In genomic region chr13:91406619-91407018, GRCh38 we compare ENCODE assay signal across 8 cellular contexts. TPM values are rescaled to one million over a fixed set of nuclear protein-coding genes. Genes with fewer than 3 reads are reported as not detected.
DNase-seq lines count a peak whose midpoint lies in the region; ATAC-seq and TF ChIP-seq lines count a peak whose summit lies in the region.

No MANE protein-coding gene starts in this region.

- peak; percentile 64 for TF ChIP-seq CTCF in activated CD8-positive, alpha-beta T cell treated with anti-CD3 and anti-CD28 coated beads for 36 hours (IDR thresholded peaks at IDR 0.05)

- H3K27ac Mint-ChIP-seq in activated CD8-positive, alpha-beta T cell treated with anti-CD3 and anti-CD28 coated beads for 36 hours, result no peak overlapping the region

- in situ Hi-C loops in Caki2 (cut with HindIII; ENCODE audit: low pct_unique_long_range_greater_than_20kb, low sequenced_read_pairs), result no loop called here

- H3K36me3 Mint-ChIP-seq in activated CD8-positive, alpha-beta T cell treated with anti-CD3 and anti-CD28 coated beads for 36 hours (ENCODE audit: low read depth), result no peaks in the 10 kb centered on the region

- H3K4me1 Mint-ChIP-seq in activated CD8-positive, alpha-beta T cell treated with anti-CD3 and anti-CD28 coated beads for 36 hours (ENCODE audit: low read depth), result no peaks in the 10 kb centered on the region

- DNase-seq in Caki2 (ENCODE audit: low read depth), result peak; percentile 5
- DNase-seq in NCI-H2107 treated with DMSO at 0.1 percent for 48 hours (lab: John Stamatoyannopoulos, UW; ENCODE audit: unreplicated experiment), result peak; percentile 13
- peak; percentile 53 for DNase-seq in activated CD8-positive, alpha-beta T cell treated with anti-CD3 and anti-CD28 coated beads for 36 hours
- peak; percentile 40 for DNase-seq in kidney tubule cell (ENCODE audit: low spot score)
- DNase-seq in activated CD8-positive, alpha-beta memory T cell treated with anti-CD3 and anti-CD28 coated beads, Interleukin-2, amount 50 U/mL, for 4 hours, result no peak

- no peak overlapping the region for H3K4me3 Mint-ChIP-seq in activated CD8-positive, alpha-beta T cell treated with anti-CD3 and anti-CD28 coated beads for 36 hours

- ATAC-seq in GM18519 (IDR thresholded peaks at IDR 0.05; ENCODE audit: low FRiP score, unreplicated experiment) (peak; percentile 70), HG03025 (IDR thresholded peaks at IDR 0.05; ENCODE audit: low FRiP score, unreplicated experiment) (peak; percentile 71), HG03097 (IDR thresholded peaks at IDR 0.05; ENCODE audit: low FRiP score, unreplicated experiment) (no peak)
- peak; percentile 65 for ATAC-seq in activated CD8-positive, alpha-beta T cell treated with anti-CD3 and anti-CD28 coated beads for 36 hours

- peaks cover 18% of the 10 kb centered on the region for H3K27me3 Mint-ChIP-seq in activated CD8-positive, alpha-beta T cell treated with anti-CD3 and anti-CD28 coated beads for 36 hours

- intact Hi-C loops in activated CD8-positive, alpha-beta T cell treated with anti-CD3 and anti-CD28 coated beads for 36 hours (cut with micrococcal nuclease), result loop anchor here (10.0 kb wide), 1 partner anchor 272 kb away; no protein-coding TSS in a partner anchor

- POLR2A ChIA-PET in activated CD8-positive, alpha-beta T cell treated with anti-CD3 and anti-CD28 coated beads for 36 hours (lab: Charles Lee), result interaction anchor here (1.4 to 1.9 kb wide), 2 partner anchors 50 to 59 kb away, joined by 3 to 5 read pairs; partner anchors contain the start of gene MIR17HG

- H3K9me3 Mint-ChIP-seq in activated CD8-positive, alpha-beta T cell treated with anti-CD3 and anti-CD28 coated beads for 36 hours, result no peaks in the 10 kb centered on the region

- CTCF ChIA-PET in activated CD8-positive, alpha-beta T cell treated with anti-CD3 and anti-CD28 coated beads for 36 hours (lab: Charles Lee), result interaction anchor here (0.8 to 4.4 kb wide), 11 partner anchors 11 to 272 kb away, joined by 3 to 17 read pairs (median 4); no protein-coding TSS in a partner anchor

RNA-seq across cellular contexts. Expression of gene GPC5, which starts 8.2 kb away (rescaled TPM):
- total RNA-seq in Caki2 (2014; rRNA removed; shearing (Covaris generic); ENCODE audit: low replicate concordance), result not detected in 2 replicates
- under 1 TPM; 0.13 to 0.14 TPM for total RNA-seq in activated CD8-positive, alpha-beta T cell treated with anti-CD3 and anti-CD28 coated beads for 36 hours

RNA-seq across cellular contexts. Expression of gene MIR17HG, which starts 59.1 kb away (rescaled TPM):
- total RNA-seq in Caki2 (2014; rRNA removed; shearing (Covaris generic); ENCODE audit: low replicate concordance), result 0.67 and 2.2 TPM in 2 replicates
- 10 to 100 TPM; 20.3 to 21.3 TPM for total RNA-seq in activated CD8-positive, alpha-beta T cell treated with anti-CD3 and anti-CD28 coated beads for 36 hours
